Comparison of ENCODE assay signal across 8 cellular contexts in the genomic region with DNA sequence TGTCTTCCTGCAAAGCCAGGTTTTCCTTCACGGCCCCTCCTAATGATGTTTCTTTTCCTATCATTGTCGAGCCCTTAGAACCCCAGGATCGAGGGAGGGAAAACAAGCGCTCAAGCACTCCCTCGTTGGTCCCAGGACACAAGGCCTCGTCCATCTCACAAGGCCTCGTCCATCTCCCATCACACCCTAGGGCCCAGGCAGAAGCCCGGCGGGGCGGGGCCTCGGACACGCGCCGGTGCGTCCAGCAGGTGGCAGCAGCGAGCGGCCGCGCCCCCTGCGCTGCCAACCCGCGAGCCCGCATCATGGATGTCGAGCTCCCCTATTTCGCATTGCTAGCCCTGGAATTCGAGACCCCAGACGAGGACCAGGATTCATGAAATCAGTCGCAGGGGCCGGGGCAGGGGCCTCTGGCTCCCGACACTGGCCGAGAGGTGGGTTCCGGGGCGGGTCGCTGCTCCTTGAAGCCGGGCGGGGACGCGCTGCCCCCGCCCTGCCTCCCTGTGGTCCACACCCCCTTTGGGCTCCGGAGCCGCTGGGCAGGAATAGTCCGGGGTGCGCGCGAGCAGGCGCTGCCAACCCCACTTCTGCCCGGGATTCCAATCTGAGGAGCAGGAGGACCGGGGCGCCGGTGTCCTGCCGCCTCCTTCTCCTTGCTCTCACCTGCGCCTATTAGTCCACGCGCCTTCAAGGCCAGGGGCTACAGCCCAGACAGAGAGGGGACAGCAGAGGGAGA. TPM values are rescaled to one million over a fixed set of nuclear protein-coding genes. Genes with fewer than 3 reads are reported as not detected.
A peak's percentile ranks its signal among the peaks of the same experiment; 100 is the strongest.
DNase-seq lines count a peak whose midpoint lies in the region; ATAC-seq and TF ChIP-seq lines count a peak whose summit lies in the region.

A gene (plus strand): TSS at position 270 of the 733 bp plus-strand sequence. CDS start 603 bp downstream, outside the sequence.

- DNase-seq in COLO668 (lab: John Stamatoyannopoulos, UW; ENCODE audit: unreplicated experiment) = peak; percentile 21
- DNase-seq in HS-27A (ENCODE audit: low read depth) = peak; percentile 35
- DNase-seq in SK-N-SH = peak; percentile 94
- DNase-seq in activated naive CD8-positive, alpha-beta T cell treated with anti-CD3 and anti-CD28 coated beads, Interleukin-2, amount 10 ng/mL, durations not matched to agents 7 days and 5 days = peak; percentile 88
- DNase-seq in Right ventricle myocardium inferior (ENCODE audit: missing footprints) = peak; percentile 89
- DNase-seq in ovary = peak; percentile 26 to 79 (median 55)
- DNase-seq in testis = peak; percentile 78

- TF ChIP-seq POLR2A in ovary (IDR thresholded peaks at IDR 0.05) = no peak
- TF ChIP-seq POLR2A in testis (IDR thresholded peaks at IDR 0.05) = no peak

- H3F3A ChIP-seq in SK-N-SH (replicated peaks; ENCODE audit: insufficient read depth) = peaks cover 11% of the 10 kb centered on the region

- peak within 1 kb of the TSS in 1 of 2 experiments; percentile 40; a peak in 2 of 4 replicates for H3K27ac ChIP-seq in SK-N-SH (ENCODE audit: low read depth in 2 of 2, low read length in 1 of 2)
- H3K27ac ChIP-seq in ovary = peak within 1 kb of the TSS in 1 of 2 donors; percentile 55
- peak within 1 kb of the TSS in 1 of 2 donors; percentile 46 for H3K27ac ChIP-seq in testis

- peaks cover 23% of the 10 kb centered on the region for H3K79me2 ChIP-seq in SK-N-SH (ENCODE audit: insufficient read depth)

- H3K4me1 ChIP-seq in SK-N-SH (ENCODE audit: control insufficient read depth in 1 of 2, insufficient read depth in 2 of 2, low read depth in 1 of 2, low read length in 1 of 2) (peaks cover 2 to 13% of the 10 kb centered on the region in 2 experiments; a peak in 3 of 4 replicates), ovary (ENCODE audit: insufficient read depth) (no peaks in the 10 kb centered on the region), testis (no peaks in the 10 kb centered on the region)

- TF ChIP-seq CTCF in SK-N-SH (IDR thresholded peaks at IDR 0.05) (peak; percentile 85), ovary (IDR thresholded peaks at IDR 0.05) (peak; percentile 47 to 69 (median 64)), testis (IDR thresholded peaks at IDR 0.05) (peak; percentile 71 to 93 (median 86))

- peaks cover 2% of the 10 kb centered on the region for H3K4me1 Mint-ChIP-seq in activated naive CD8-positive, alpha-beta T cell treated with anti-CD3 and anti-CD28 coated beads, Interleukin-2, amount 10 ng/mL, durations not matched to agents 7 days and 5 days

- no peak within 1 kb of the TSS for H3K27ac Mint-ChIP-seq in activated naive CD8-positive, alpha-beta T cell treated with anti-CD3 and anti-CD28 coated beads, Interleukin-2, amount 10 ng/mL, durations not matched to agents 7 days and 5 days

- peaks cover 44% of the 10 kb centered on the region for H3K27me3 Mint-ChIP-seq in activated naive CD8-positive, alpha-beta T cell treated with anti-CD3 and anti-CD28 coated beads, Interleukin-2, amount 10 ng/mL, durations not matched to agents 7 days and 5 days

- TF ChIP-seq RAD21 in SK-N-SH (IDR thresholded peaks at IDR 0.05; ENCODE audit: low read length) = peak; percentile 55

- peak within 1 kb of the TSS; percentile 96 for H2AFZ ChIP-seq in SK-N-SH (ENCODE audit: low read depth)

- POLR2A ChIA-PET in SK-N-SH (lab: Yijun Ruan, JAX) = no interaction called here
- POLR2A ChIA-PET in activated naive CD8-positive, alpha-beta T cell treated with anti-CD3 and anti-CD28 coated beads, Interleukin-2, amount 10 ng/mL, durations not matched to agents 7 days and 5 days (lab: Charles Lee) = no interaction called here

- peak within 1 kb of the TSS; percentile 28 for H3K4me3 Mint-ChIP-seq in activated naive CD8-positive, alpha-beta T cell treated with anti-CD3 and anti-CD28 coated beads, Interleukin-2, amount 10 ng/mL, durations not matched to agents 7 days and 5 days

- peak within 1 kb of the TSS; percentile 78 for H3K9ac ChIP-seq in SK-N-SH

- H3K36me3 ChIP-seq in SK-N-SH (replicated peaks in 1 of 2; ENCODE audit: control insufficient read depth in 1 of 2, insufficient read depth in 2 of 2, low read length in 1 of 2) = peaks cover 0 to under 1% of the 10 kb centered on the region in 2 experiments
- H3K36me3 ChIP-seq in ovary = no peaks in the 10 kb centered on the region
- no peaks in the 10 kb centered on the region for H3K36me3 ChIP-seq in testis (ENCODE audit: low read depth, missing control alignments)

- no peaks in the 10 kb centered on the region for H3K27me3 ChIP-seq in SK-N-SH (ENCODE audit: insufficient read depth)
- no peaks in the 10 kb centered on the region for H3K27me3 ChIP-seq in ovary
- no peaks in the 10 kb centered on the region for H3K27me3 ChIP-seq in testis

- TF ChIP-seq EP300 in SK-N-SH (IDR thresholded peaks at IDR 0.05; ENCODE audit: borderline replicate concordance in 1 of 2, low read depth in 1 of 2, low read length in 1 of 2) = no peak
- TF ChIP-seq EP300 in ovary (IDR thresholded peaks at IDR 0.05) = no peak

- WGBS in SK-N-SH (ENCODE audit: low lambda C conversion rate) = 33% methylated on average over 17 of the region's 54 CpGs
- 4 to 7% (median 4%) methylated on average over 45 to 54 of the region's 54 CpGs for WGBS in ovary, 3 donors
- WGBS in testis, 2 donors = 5 to 29% methylated on average over 2 to 54 of the region's 54 CpGs

- H4K20me1 ChIP-seq in SK-N-SH (ENCODE audit: insufficient read depth) = no peaks in the 10 kb centered on the region

- no peaks in the 10 kb centered on the region for H3K36me3 Mint-ChIP-seq in activated naive CD8-positive, alpha-beta T cell treated with anti-CD3 and anti-CD28 coated beads, Interleukin-2, amount 10 ng/mL, durations not matched to agents 7 days and 5 days

- H3K9me3 Mint-ChIP-seq in activated naive CD8-positive, alpha-beta T cell treated with anti-CD3 and anti-CD28 coated beads, Interleukin-2, amount 10 ng/mL, durations not matched to agents 7 days and 5 days = no peaks in the 10 kb centered on the region

- no peaks in the 10 kb centered on the region for H3K9me3 ChIP-seq in SK-N-SH
- no peaks in the 10 kb centered on the region for H3K9me3 ChIP-seq in ovary
- H3K9me3 ChIP-seq in testis = no peaks in the 10 kb centered on the region

- H3K9me2 ChIP-seq in SK-N-SH = no peaks in the 10 kb centered on the region

- intact Hi-C loops in Right ventricle myocardium inferior (cut with DNase I) (loop anchor here (1.0 to 5.0 kb wide), 2 partner anchors 36 to 88 kb away; no protein-coding TSS in a partner anchor), ovary (cut with DNase I) (loop anchor here in 1 of 4 donors (5.0 kb wide), 1 partner anchor 86 kb away; no protein-coding TSS in a partner anchor), testis (cut with DNase I; ENCODE audit: low total_unique reads) (no loop called here)

- H3K4me2 ChIP-seq in SK-N-SH = peak within 1 kb of the TSS; percentile 87

- CTCF ChIA-PET in SK-N-SH (lab: Yijun Ruan, JAX) = interaction anchor here (0.6 to 2.6 kb wide), 43 partner anchors 9 to 836 kb away, joined by 3 to 26 read pairs (median 5); no protein-coding TSS in a partner anchor

- peak; percentile 87 for ATAC-seq in GM19468 (IDR thresholded peaks at IDR 0.05; ENCODE audit: extremely low read depth, unreplicated experiment)
- ATAC-seq in activated naive CD8-positive, alpha-beta T cell treated with anti-CD3 and anti-CD28 coated beads, Interleukin-2, amount 10 ng/mL, durations not matched to agents 7 days and 5 days (ENCODE audit: low read depth) = peak; percentile 94
- ATAC-seq in Right ventricle myocardium inferior = peak; percentile 88

- peak within 1 kb of the TSS; percentile 69 to 87 for H3K4me3 ChIP-seq in SK-N-SH (ENCODE audit: low read depth in 2 of 2, low read length in 1 of 2)
- H3K4me3 ChIP-seq in ovary = peak within 1 kb of the TSS; percentile 77
- H3K4me3 ChIP-seq in testis = peak within 1 kb of the TSS; percentile 57 to 63

TF ChIP-seq in SK-N-SH, 30 proteins besides CTCF, POLR2A, EP300 and RAD21 (continues in another document):
- TF ChIP-seq NRF1 (IDR thresholded peaks at IDR 0.05; ENCODE audit: low read depth, low read length) (no peak), SMC3 (IDR thresholded peaks at IDR 0.05; ENCODE audit: low read depth, low read length) (peak; percentile 78), YY1 (IDR thresholded peaks at IDR 0.05; ENCODE audit: low read depth) (peak; percentile 72)
- TF ChIP-seq, protein P1, sequence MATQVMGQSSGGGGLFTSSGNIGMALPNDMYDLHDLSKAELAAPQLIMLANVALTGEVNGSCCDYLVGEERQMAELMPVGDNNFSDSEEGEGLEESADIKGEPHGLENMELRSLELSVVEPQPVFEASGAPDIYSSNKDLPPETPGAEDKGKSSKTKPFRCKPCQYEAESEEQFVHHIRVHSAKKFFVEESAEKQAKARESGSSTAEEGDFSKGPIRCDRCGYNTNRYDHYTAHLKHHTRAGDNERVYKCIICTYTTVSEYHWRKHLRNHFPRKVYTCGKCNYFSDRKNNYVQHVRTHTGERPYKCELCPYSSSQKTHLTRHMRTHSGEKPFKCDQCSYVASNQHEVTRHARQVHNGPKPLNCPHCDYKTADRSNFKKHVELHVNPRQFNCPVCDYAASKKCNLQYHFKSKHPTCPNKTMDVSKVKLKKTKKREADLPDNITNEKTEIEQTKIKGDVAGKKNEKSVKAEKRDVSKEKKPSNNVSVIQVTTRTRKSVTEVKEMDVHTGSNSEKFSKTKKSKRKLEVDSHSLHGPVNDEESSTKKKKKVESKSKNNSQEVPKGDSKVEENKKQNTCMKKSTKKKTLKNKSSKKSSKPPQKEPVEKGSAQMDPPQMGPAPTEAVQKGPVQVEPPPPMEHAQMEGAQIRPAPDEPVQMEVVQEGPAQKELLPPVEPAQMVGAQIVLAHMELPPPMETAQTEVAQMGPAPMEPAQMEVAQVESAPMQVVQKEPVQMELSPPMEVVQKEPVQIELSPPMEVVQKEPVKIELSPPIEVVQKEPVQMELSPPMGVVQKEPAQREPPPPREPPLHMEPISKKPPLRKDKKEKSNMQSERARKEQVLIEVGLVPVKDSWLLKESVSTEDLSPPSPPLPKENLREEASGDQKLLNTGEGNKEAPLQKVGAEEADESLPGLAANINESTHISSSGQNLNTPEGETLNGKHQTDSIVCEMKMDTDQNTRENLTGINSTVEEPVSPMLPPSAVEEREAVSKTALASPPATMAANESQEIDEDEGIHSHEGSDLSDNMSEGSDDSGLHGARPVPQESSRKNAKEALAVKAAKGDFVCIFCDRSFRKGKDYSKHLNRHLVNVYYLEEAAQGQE (IDR thresholded peaks at IDR 0.05; ENCODE audit: low read depth, low read length) = 0 out of 2 replicates have a peak, but pooled peaks have one; percentile 10

RNA-seq across cellular contexts. Expression of the gene that starts here (rescaled TPM):
- 5.2 and 5.9 TPM in 2 replicates for polyA plus RNA-seq in SK-N-SH (2012; rRNA removed)
- 3.8 and 4.6 TPM in 2 replicates for polyA plus RNA-seq in SK-N-SH (2012; cell fraction: cytosol; rRNA removed)
- polyA plus RNA-seq in SK-N-SH (2012; cell fraction: nucleus; rRNA removed) = 13.9 and 14.0 TPM in 2 replicates
- not detected for total RNA-seq in activated naive CD8-positive, alpha-beta T cell treated with anti-CD3 and anti-CD28 coated beads, Interleukin-2, amount 10 ng/mL, durations not matched to agents 7 days and 5 days
- 134 TPM for total RNA-seq in Right ventricle myocardium inferior
- 1 to 10 TPM; 1.7 to 9.3 (median 6.2) TPM for total RNA-seq in ovary
- 10 to 100 TPM in 1 of 2 donors, 1 to 10 TPM in 1; 1.9 to 26.4 TPM for polyA plus RNA-seq in ovary
- total RNA-seq in testis = 1 to 10 TPM; 5.6 to 7.6 TPM
- polyA plus RNA-seq in testis (ENCODE audit: insufficient read depth, low read depth, low replicate concordance) = 8.9 TPM

Comparison
In these comparisons a context has a peak if more than half of its experiments do, and no peak if none do; other contexts are left out.
1. RNA of the gene that starts here (total RNA-seq): 134 TPM in Right ventricle myocardium inferior (single experiment); 5.6 to 7.6 TPM in testis, 1.7 to 9.3 TPM in ovary and not detected in activated naive CD8-positive, alpha-beta T cell treated with anti-CD3 and anti-CD28 coated beads, Interleukin-2, amount 10 ng/mL, durations not matched to agents 7 days and 5 days; every median in the first group is over 10 times any median in the second.
2. Peak in DNase-seq and ATAC-seq in activated naive CD8-positive, alpha-beta T cell treated with anti-CD3 and anti-CD28 coated beads, Interleukin-2, amount 10 ng/mL, durations not matched to agents 7 days and 5 days; RNA of the gene not detected or under 1 TPM.
3. DNase-seq: peak in every context shown above with its lines; median percentile 94 in SK-N-SH; 89 in Right ventricle myocardium inferior; 88 in activated naive CD8-positive, alpha-beta T cell treated with anti-CD3 and anti-CD28 coated beads, Interleukin-2, amount 10 ng/mL, durations not matched to agents 7 days and 5 days; 78 in testis; 55 in ovary; 35 in HS-27A; 21 in COLO668.
4. Peak in every context shown above with its lines, with median percentiles within 50 percentile points of each other: ATAC-seq, H3K4me3 ChIP-seq and CTCF ChIP-seq.